In the genomic region with DNA sequence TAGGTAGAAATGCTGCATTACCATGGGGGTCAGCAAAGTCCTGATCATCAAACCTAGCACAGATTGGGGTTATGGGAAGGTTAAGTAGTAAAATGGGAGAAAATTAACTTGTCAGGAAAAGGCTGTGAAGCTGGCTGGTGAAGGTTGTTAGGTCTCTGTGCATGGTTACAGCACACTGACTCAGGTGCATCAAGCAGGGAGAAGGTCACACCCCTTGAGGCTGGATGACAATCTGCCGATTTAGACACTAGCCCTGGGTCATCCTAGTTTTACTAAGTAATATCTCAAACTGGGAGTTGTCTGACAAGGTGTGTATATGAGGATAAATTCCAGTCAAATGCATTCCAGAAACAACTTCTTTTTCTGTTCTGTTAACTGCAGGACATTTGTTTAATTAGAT, we compare ENCODE assay signal across 26 cellular contexts.
"Had no signal": no experiment of that assay in that cellular context is flagged by ENCODE, and none has a peak within 500 bp of the region (broad histone marks: within the 10 kb centered on the region; RNA-seq: fewer than 3 reads in every experiment).

No MANE protein-coding gene starts in this region.

- H3K27me3 Mint-ChIP-seq: memory B cell; natural killer cell treated with Interleukin-12 subunit alpha and Interleukin-12 subunit beta and Interleukin-15 and Interleukin-18, amount 100 ng/mL, for 72 hours; progenitor cell of endocrine pancreas; stimulated activated memory B cell treated with anti-CD40 and anti-IgM and Interleukin-4, amounts not matched to agents 10 μg/mL and 1 μg/mL and 100 μg/mL, for 72 hours; stimulated activated naive CD8-positive, alpha-beta T cell treated with anti-CD3 and anti-CD28 coated beads, Interleukin-15, amount 100 ng/mL, for 72 hours had no signal

- H3K4me1 Mint-ChIP-seq: memory B cell; naive thymus-derived CD4-positive, alpha-beta T cell; stimulated activated memory B cell treated with anti-CD40 and anti-IgM and Interleukin-4, amounts not matched to agents 10 μg/mL and 1 μg/mL and 100 μg/mL, for 72 hours; stimulated activated naive CD8-positive, alpha-beta T cell treated with anti-CD3 and anti-CD28 coated beads, Interleukin-15, amount 100 ng/mL, for 72 hours had no signal

- H3K27ac Mint-ChIP-seq: memory B cell; naive thymus-derived CD4-positive, alpha-beta T cell; natural killer cell treated with Interleukin-12 subunit alpha and Interleukin-12 subunit beta and Interleukin-15 and Interleukin-18, amount 100 ng/mL, for 72 hours; progenitor cell of endocrine pancreas; stimulated activated memory B cell treated with anti-CD40 and anti-IgM and Interleukin-4, amounts not matched to agents 10 μg/mL and 1 μg/mL and 100 μg/mL, for 72 hours; stimulated activated naive CD8-positive, alpha-beta T cell treated with anti-CD3 and anti-CD28 coated beads, Interleukin-15, amount 100 ng/mL, for 72 hours had no signal

- H3K36me3 Mint-ChIP-seq: memory B cell; naive thymus-derived CD4-positive, alpha-beta T cell; natural killer cell treated with Interleukin-12 subunit alpha and Interleukin-12 subunit beta and Interleukin-15 and Interleukin-18, amount 100 ng/mL, for 72 hours; stimulated activated memory B cell treated with anti-CD40 and anti-IgM and Interleukin-4, amounts not matched to agents 10 μg/mL and 1 μg/mL and 100 μg/mL, for 72 hours had no signal

- ATAC-seq: left colon; mucosa of descending colon; naive thymus-derived CD4-positive, alpha-beta T cell; natural killer cell treated with Interleukin-12 subunit alpha and Interleukin-12 subunit beta and Interleukin-15 and Interleukin-18, amount 100 ng/mL, for 72 hours; right lobe of liver; stimulated activated memory B cell treated with anti-CD40 and anti-IgM and Interleukin-4, amounts not matched to agents 10 μg/mL and 1 μg/mL and 100 μg/mL, for 72 hours; stimulated activated naive CD8-positive, alpha-beta T cell treated with anti-CD3 and anti-CD28 coated beads, Interleukin-15, amount 100 ng/mL, for 72 hours had no signal

- H3K4me1 ChIP-seq: left ventricle myocardium inferior, right atrium auricular region, right lobe of liver, tibial nerve, upper lobe of left lung, vagina had no signal

- H3K27ac ChIP-seq: left ventricle myocardium inferior, ovary, right atrium auricular region, right lobe of liver, tibial nerve, upper lobe of left lung, vagina had no signal

- H3K27me3 ChIP-seq: ovary, right atrium auricular region, right lobe of liver, tibial nerve, upper lobe of left lung, vagina had no signal

- H3K4me3 ChIP-seq: left ventricle myocardium inferior, lung, mucosa of descending colon, ovary, right atrium auricular region, right lobe of liver, smooth muscle cell, tibial nerve, upper lobe of left lung, vagina had no signal

- DNase-seq: hippocampal formation; kidney glomerular epithelial cell; left colon; left ventricle myocardium inferior; midbrain; mucosa of descending colon; naive thymus-derived CD4-positive, alpha-beta T cell; ovary; right lobe of liver; stimulated activated CD4-positive, alpha-beta T cell treated with anti-CD3 and anti-CD28 coated beads, Interleukin-1b, Interleukin-23, amount 100 ng/mL, for 48 hours; stimulated activated CD4-positive, alpha-beta T cell treated with anti-CD3 and anti-CD28 coated beads, Interleukin-2, amount 100 ng/mL, for 48 hours; stimulated activated CD4-positive, alpha-beta T cell treated with anti-CD3 and anti-CD28 coated beads, Interleukin-4, amount 100 ng/mL, for 4 hours; stimulated activated CD8-positive, alpha-beta memory T cell treated with anti-CD3 and anti-CD28 coated beads, Interleukin-4, amount 100 ng/mL, for 48 hours; stimulated activated naive CD4-positive, alpha-beta T cell treated with Interleukin-2 at 50 U/mL for 16 hours; stimulated activated naive CD8-positive, alpha-beta T cell treated with anti-CD3 and anti-CD28 coated beads, Interleukin-15, amount 100 ng/mL, for 72 hours; substantia nigra; upper lobe of left lung had no signal

- H3K36me3 ChIP-seq: left ventricle myocardium inferior, ovary, right atrium auricular region, right lobe of liver, tibial nerve, upper lobe of left lung, vagina had no signal

- H3K4me3 Mint-ChIP-seq: memory B cell; naive thymus-derived CD4-positive, alpha-beta T cell; natural killer cell treated with Interleukin-12 subunit alpha and Interleukin-12 subunit beta and Interleukin-15 and Interleukin-18, amount 100 ng/mL, for 72 hours; stimulated activated memory B cell treated with anti-CD40 and anti-IgM and Interleukin-4, amounts not matched to agents 10 μg/mL and 1 μg/mL and 100 μg/mL, for 72 hours; stimulated activated naive CD8-positive, alpha-beta T cell treated with anti-CD3 and anti-CD28 coated beads, Interleukin-15, amount 100 ng/mL, for 72 hours had no signal

- H3K9me3 Mint-ChIP-seq: stimulated activated memory B cell treated with anti-CD40 and anti-IgM and Interleukin-4, amounts not matched to agents 10 μg/mL and 1 μg/mL and 100 μg/mL, for 72 hours had no signal

- H3K4me2 ChIP-seq: smooth muscle cell had no signal

- H3K9me3 ChIP-seq: mucosa of descending colon, ovary, right atrium auricular region, right lobe of liver, tibial nerve, upper lobe of left lung, vagina had no signal
